8 cellular contexts compared by ENCODE assay signal in the genomic region with DNA sequence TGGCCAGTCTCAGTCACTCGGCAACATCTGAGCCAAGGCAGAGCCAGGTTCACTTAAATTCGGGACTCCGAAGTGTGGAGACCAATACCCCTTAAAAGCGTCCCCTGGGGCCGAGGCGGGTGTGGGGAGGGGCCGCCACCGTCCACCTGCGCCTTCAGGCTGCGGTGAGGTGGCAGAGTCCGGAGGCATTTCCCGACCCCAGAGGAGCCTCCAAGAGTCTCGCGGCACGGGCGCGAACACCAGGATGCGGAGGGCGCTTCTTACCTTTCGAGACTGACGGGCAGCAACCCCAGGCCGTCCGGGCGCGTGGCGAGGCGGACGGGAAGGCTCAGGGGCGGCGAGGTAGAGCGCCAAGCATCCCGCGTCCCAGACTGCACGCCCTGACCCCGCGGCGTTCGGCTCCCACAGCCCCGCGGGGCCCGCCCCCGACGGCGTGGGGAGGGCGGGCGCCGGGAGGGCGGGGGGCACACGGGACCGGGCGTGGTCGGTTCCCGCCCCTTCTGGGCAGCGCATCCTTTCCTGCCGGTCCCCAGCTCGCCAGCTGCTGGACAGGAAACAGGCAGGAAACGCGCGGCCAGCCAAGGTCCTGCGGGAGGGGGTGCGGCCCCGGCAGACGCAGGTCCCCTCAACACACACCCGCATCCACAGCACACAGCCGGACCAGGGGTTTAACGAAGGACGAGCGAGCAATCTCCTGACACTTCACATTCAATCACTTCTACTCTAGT. TPM values are rescaled to one million over a fixed set of nuclear protein-coding genes. Genes with fewer than 3 reads are reported as not detected.
DNase-seq lines count a peak whose midpoint lies in the region; ATAC-seq and TF ChIP-seq lines count a peak whose summit lies in the region.

A gene with protein sequence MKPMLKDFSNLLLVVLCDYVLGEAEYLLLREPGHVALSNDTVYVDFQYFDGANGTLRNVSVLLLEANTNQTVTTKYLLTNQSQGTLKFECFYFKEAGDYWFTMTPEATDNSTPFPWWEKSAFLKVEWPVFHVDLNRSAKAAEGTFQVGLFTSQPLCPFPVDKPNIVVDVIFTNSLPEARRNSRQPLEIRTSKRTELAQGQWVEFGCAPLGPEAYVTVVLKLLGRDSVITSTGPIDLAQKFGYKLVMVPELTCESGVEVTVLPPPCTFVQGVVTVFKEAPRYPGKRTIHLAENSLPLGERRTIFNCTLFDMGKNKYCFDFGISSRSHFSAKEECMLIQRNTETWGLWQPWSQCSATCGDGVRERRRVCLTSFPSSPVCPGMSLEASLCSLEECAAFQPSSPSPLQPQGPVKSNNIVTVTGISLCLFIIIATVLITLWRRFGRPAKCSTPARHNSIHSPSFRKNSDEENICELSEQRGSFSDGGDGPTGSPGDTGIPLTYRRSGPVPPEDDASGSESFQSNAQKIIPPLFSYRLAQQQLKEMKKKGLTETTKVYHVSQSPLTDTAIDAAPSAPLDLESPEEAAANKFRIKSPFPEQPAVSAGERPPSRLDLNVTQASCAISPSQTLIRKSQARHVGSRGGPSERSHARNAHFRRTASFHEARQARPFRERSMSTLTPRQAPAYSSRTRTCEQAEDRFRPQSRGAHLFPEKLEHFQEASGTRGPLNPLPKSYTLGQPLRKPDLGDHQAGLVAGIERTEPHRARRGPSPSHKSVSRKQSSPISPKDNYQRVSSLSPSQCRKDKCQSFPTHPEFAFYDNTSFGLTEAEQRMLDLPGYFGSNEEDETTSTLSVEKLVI (minus strand): TSS at position 406 of the 728 bp plus-strand sequence. CDS start 3,572 bp downstream, outside the sequence.

- H3K4me3 ChIP-seq in ACC112 (ENCODE audit: low read depth, low read length) (peak within 1 kb of the TSS; percentile 86), GM12865 (ENCODE audit: low read depth, low read length) (peak within 1 kb of the TSS; percentile 37)

- no peak for TF ChIP-seq CTCF in GM12865 (IDR thresholded peaks at IDR 0.05; ENCODE audit: insufficient read depth, low read depth, low read length, missing control alignments)
- no peak for TF ChIP-seq CTCF in omental fat pad (IDR thresholded peaks at IDR 0.05)

- H3K27ac ChIP-seq in ACC112 (ENCODE audit: low read depth, low read length) = no peak within 1 kb of the TSS

- H3K4me1 ChIP-seq in ACC112 (ENCODE audit: control insufficient read depth, insufficient read depth, low read length, unreplicated experiment) = peaks cover 9% of the 10 kb centered on the region

- TF ChIP-seq RAD21 in Ishikawa (IDR thresholded peaks at IDR 0.05; ENCODE audit: low read depth) = no peak

- no peak for TF ChIP-seq EP300 in Ishikawa (IDR thresholded peaks at IDR 0.05; ENCODE audit: borderline replicate concordance)

- H3K27me3 ChIP-seq in ACC112 (ENCODE audit: insufficient read depth, low read length) = no peaks in the 10 kb centered on the region

- no peaks in the 10 kb centered on the region for H3K79me2 ChIP-seq in ACC112 (ENCODE audit: control insufficient read depth, insufficient read depth, low read length, unreplicated experiment)

- ATAC-seq in omental fat pad (ENCODE audit: low FRiP score) = peak; percentile 77

- peak; percentile 16 for DNase-seq in GM12865 (ENCODE audit: low read depth)
- DNase-seq in activated gamma-delta T cell (lab: John Stamatoyannopoulos, UW) = peak; percentile 16
- peak; percentile 77 for DNase-seq in glomerular visceral epithelial cell (ENCODE audit: extremely low spot score)
- no peak for DNase-seq in omental fat pad (ENCODE audit: low spot score)
- DNase-seq in NCI-H1436 (lab: John Stamatoyannopoulos, UW) = no peak
- DNase-seq in dedifferentiated amniotic fluid mesenchymal stem cell (ENCODE audit: extremely low spot score) = no peak

- H3K36me3 ChIP-seq in ACC112 (ENCODE audit: insufficient read depth, low read length) = no peaks in the 10 kb centered on the region

- peak within 1 kb of the TSS; percentile 76 for H2AFZ ChIP-seq in ACC112 (ENCODE audit: low read length, unreplicated experiment)

TF ChIP-seq in Ishikawa, 13 proteins besides CTCF, POLR2A, EP300 and RAD21:
- TF ChIP-seq, protein P1, sequence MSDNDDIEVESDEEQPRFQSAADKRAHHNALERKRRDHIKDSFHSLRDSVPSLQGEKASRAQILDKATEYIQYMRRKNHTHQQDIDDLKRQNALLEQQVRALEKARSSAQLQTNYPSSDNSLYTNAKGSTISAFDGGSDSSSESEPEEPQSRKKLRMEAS (IDR thresholded peaks at IDR 0.05) = peak; percentile 24; the same call in 1 of the 2 replicates
- TF ChIP-seq ZBTB7A (IDR thresholded peaks at IDR 0.05; ENCODE audit: low read depth) (0 out of 2 replicates have a peak, but pooled peaks have one; percentile 23), FOXM1 (IDR thresholded peaks at IDR 0.05; ENCODE audit: borderline replicate concordance, low read depth) (no peak)

RNA-seq across cellular contexts. Expression of the gene that starts here (rescaled TPM):
- total RNA-seq in omental fat pad = 10 to 100 TPM in 1 of 4 donors, 1 to 10 TPM in 3; 2.8 to 21.6 (median 4.2) TPM

Comparison
In these comparisons a context has a peak if more than half of its experiments do, and no peak if none do; other contexts are left out.
1. DNase-seq: peak in GM12865 (single experiment), activated gamma-delta T cell (single experiment) and glomerular visceral epithelial cell (single experiment); none in omental fat pad (single experiment), NCI-H1436 (single experiment) and dedifferentiated amniotic fluid mesenchymal stem cell (single experiment).